ENCODE assay signal across 19 cellular contexts in the genomic region with DNA sequence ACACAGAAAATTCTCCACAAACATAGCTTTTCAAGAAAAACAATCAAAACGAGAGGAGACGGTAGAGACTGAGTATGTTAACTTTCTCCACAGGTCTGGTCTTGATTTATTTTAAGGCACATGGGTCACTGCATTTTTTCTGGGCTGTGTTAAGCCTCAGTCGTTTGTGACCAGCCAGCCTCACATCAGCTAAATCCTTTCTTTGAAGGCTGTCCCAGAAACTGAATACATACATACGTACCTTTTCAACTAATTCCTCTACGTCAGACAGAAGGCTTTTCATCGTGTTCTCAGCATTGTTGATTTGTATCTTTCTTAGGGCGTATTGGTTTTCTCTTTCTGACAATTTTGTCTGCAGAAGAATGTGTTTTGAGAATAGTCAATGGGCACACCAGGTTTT.
"Had no signal": no experiment of that assay in that cellular context is flagged by ENCODE, and none has a peak within 500 bp of the region (broad histone marks: within the 10 kb centered on the region; RNA-seq: fewer than 3 reads in every experiment).

No MANE protein-coding gene starts in this region.

- H3K4me3 Mint-ChIP-seq: activated CD4-positive, alpha-beta T cell treated with anti-CD3 and anti-CD28 coated beads for 36 hours; activated naive CD8-positive, alpha-beta T cell; effector memory CD8-positive, alpha-beta T cell; T-cell; WTC11 had no signal

- H3K27me3 ChIP-seq: foreskin keratinocyte, left lung, pancreas, upper lobe of right lung had no signal

- H3K27ac ChIP-seq: foreskin keratinocyte, left lung, neutrophil, pancreas, upper lobe of right lung had no signal

- H3K4me1 ChIP-seq: foreskin keratinocyte, left lung, pancreas, upper lobe of right lung had no signal

- DNase-seq: activated CD4-positive, alpha-beta T cell treated with anti-CD3 and anti-CD28 coated beads for 36 hours; activated CD4-positive, alpha-beta T cell treated with anti-CD3 and anti-CD28 coated beads, Interleukin-2, amount 50 U/mL, for 48 hours; amniotic stem cell; effector memory CD8-positive, alpha-beta T cell; foreskin keratinocyte; glutamatergic neuron; hippocampal formation; left lung; mammary epithelial cell; pancreas; stimulated activated CD4-positive, alpha-beta T cell treated with anti-CD3 and anti-CD28 coated beads, Interleukin-12 subunit alpha, Interleukin-12 subunit beta, amount 100 ng/mL, for 4 hours; stimulated activated CD4-positive, alpha-beta T cell treated with anti-CD3 and anti-CD28 coated beads, Interleukin-2, amount 100 ng/mL, for 24 hours; stimulated activated naive CD4-positive, alpha-beta T cell treated with Interleukin-2 at 50 U/mL for 16 hours; T-cell; upper lobe of right lung had no signal

- H3K9me3 Mint-ChIP-seq: effector memory CD8-positive, alpha-beta T cell; T-cell; WTC11 had no signal

- H3K9me3 ChIP-seq: left lung, neutrophil, pancreas, upper lobe of right lung had no signal

- H3K4me3 ChIP-seq: left lung, pancreas, upper lobe of right lung had no signal

- H3K36me3 ChIP-seq: left lung, neutrophil, pancreas, upper lobe of right lung had no signal

- H3K4me1 Mint-ChIP-seq: activated CD4-positive, alpha-beta T cell treated with anti-CD3 and anti-CD28 coated beads for 36 hours had no signal

- H3K36me3 Mint-ChIP-seq: activated naive CD8-positive, alpha-beta T cell; T-cell; WTC11 had no signal

- ATAC-seq: activated CD4-positive, alpha-beta T cell treated with anti-CD3 and anti-CD28 coated beads for 36 hours; effector memory CD8-positive, alpha-beta T cell; foreskin keratinocyte; left lung; pancreas; SK-N-SH treated with all-trans-retinoic acid at 6 μM for 48 hours; T-cell; upper lobe of right lung; WTC11 had no signal

- H3K27ac Mint-ChIP-seq: activated CD4-positive, alpha-beta T cell treated with anti-CD3 and anti-CD28 coated beads for 36 hours; activated naive CD8-positive, alpha-beta T cell; effector memory CD8-positive, alpha-beta T cell; T-cell; WTC11 had no signal
